Comparison of ENCODE assay signal across 26 cellular contexts in the genomic region with DNA sequence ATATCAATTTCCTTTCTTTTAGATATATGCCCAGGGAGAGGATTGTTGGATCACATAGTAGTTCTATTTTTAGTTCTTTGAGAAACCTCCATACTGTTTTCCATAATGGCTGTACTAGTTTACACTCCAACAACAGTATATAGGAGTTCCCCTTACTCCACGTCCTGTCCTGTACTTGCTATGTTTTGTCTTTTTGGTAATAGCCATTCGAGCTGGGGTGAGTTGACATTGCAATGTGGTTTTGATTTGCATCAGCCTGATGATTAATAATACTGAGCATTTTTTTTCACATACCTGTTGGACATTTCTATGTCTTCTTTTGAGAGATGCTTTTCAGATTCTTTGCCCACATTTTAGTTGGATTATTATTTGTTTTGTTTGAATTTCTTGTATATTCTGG.
"Had no signal": no experiment of that assay in that cellular context is flagged by ENCODE, and none has a peak within 500 bp of the region (broad histone marks: within the 10 kb centered on the region; RNA-seq: fewer than 3 reads in every experiment).

No MANE protein-coding gene starts in this region.

- H3K4me1 ChIP-seq: esophagus squamous epithelium, lower lobe of right lung, parathyroid adenoma, right atrium auricular region, tibial nerve, upper lobe of left lung had no signal

- H3K27ac Mint-ChIP-seq: immature natural killer cell; memory B cell; natural killer cell; progenitor cell of endocrine pancreas; stimulated activated effector memory CD8-positive, alpha-beta T cell treated with anti-CD3 and anti-CD28 coated beads, Interleukin-12 subunit alpha, Interleukin-12 subunit beta, amount 100 ng/mL, for 72 hours; stimulated activated naive CD8-positive, alpha-beta T cell treated with anti-CD3 and anti-CD28 coated beads, Interleukin-15, Interleukin-2, amounts not matched to agents 100 ng/mL and 50 ng/mL, for 24 hours had no signal

- H2AFZ ChIP-seq: parathyroid adenoma had no signal

- H3K27ac ChIP-seq: esophagus squamous epithelium, lower lobe of right lung, parathyroid adenoma, right atrium auricular region, thoracic aorta, tibial nerve, upper lobe of left lung had no signal

- H3K27me3 ChIP-seq: dorsolateral prefrontal cortex, esophagus squamous epithelium, right atrium auricular region, tibial nerve, upper lobe of left lung had no signal

- DNase-seq: dorsolateral prefrontal cortex; effector CD4-positive, alpha-beta T cell; esophagus squamous epithelium; hypothalamus; immature natural killer cell; islet precursor cell; left ventricle myocardium superior; lower lobe of right lung; natural killer cell; stimulated activated CD4-positive, alpha-beta T cell treated with anti-CD3 and anti-CD28 coated beads, Interleukin-2, amount 100 ng/mL, for 24 hours; stimulated activated CD4-positive, alpha-beta T cell treated with anti-CD3 and anti-CD28 coated beads, Interleukin-4, amount 100 ng/mL, for 24 hours; upper lobe of left lung had no signal

- ATAC-seq: left ventricle myocardium superior; lower lobe of right lung; natural killer cell; sciatic nerve; stimulated activated effector memory CD8-positive, alpha-beta T cell treated with anti-CD3 and anti-CD28 coated beads, Interleukin-12 subunit alpha, Interleukin-12 subunit beta, amount 100 ng/mL, for 72 hours had no signal

- H3K4me1 Mint-ChIP-seq: immature natural killer cell; memory B cell; natural killer cell; neural crest cell; stimulated activated effector memory CD8-positive, alpha-beta T cell treated with anti-CD3 and anti-CD28 coated beads, Interleukin-12 subunit alpha, Interleukin-12 subunit beta, amount 100 ng/mL, for 72 hours had no signal

- H3K36me3 ChIP-seq: esophagus squamous epithelium, lower lobe of right lung, right atrium auricular region, thoracic aorta, tibial nerve, upper lobe of left lung had no signal

- H3K4me2 ChIP-seq: smooth muscle cell had no signal

- H3K9ac ChIP-seq: parathyroid adenoma had no signal

- H3K36me3 Mint-ChIP-seq: immature natural killer cell; memory B cell; natural killer cell; stimulated activated effector memory CD8-positive, alpha-beta T cell treated with anti-CD3 and anti-CD28 coated beads, Interleukin-12 subunit alpha, Interleukin-12 subunit beta, amount 100 ng/mL, for 72 hours had no signal

- H3K79me2 ChIP-seq: parathyroid adenoma had no signal

- H3K4me3 Mint-ChIP-seq: immature natural killer cell; memory B cell; natural killer cell; neural crest cell; stimulated activated effector memory CD8-positive, alpha-beta T cell treated with anti-CD3 and anti-CD28 coated beads, Interleukin-12 subunit alpha, Interleukin-12 subunit beta, amount 100 ng/mL, for 72 hours; stimulated activated naive CD8-positive, alpha-beta T cell treated with anti-CD3 and anti-CD28 coated beads, Interleukin-15, Interleukin-2, amounts not matched to agents 100 ng/mL and 50 ng/mL, for 24 hours had no signal

- FAIRE-seq: colon, frontal cortex, urothelium cell line had no signal

- H3K9me3 ChIP-seq: esophagus squamous epithelium, lower lobe of right lung, right atrium auricular region, thoracic aorta, tibial nerve, upper lobe of left lung had no signal

- H3K9me3 Mint-ChIP-seq: immature natural killer cell; memory B cell; natural killer cell; neural crest cell; stimulated activated effector memory CD8-positive, alpha-beta T cell treated with anti-CD3 and anti-CD28 coated beads, Interleukin-12 subunit alpha, Interleukin-12 subunit beta, amount 100 ng/mL, for 72 hours; stimulated activated naive CD8-positive, alpha-beta T cell treated with anti-CD3 and anti-CD28 coated beads, Interleukin-15, Interleukin-2, amounts not matched to agents 100 ng/mL and 50 ng/mL, for 24 hours had no signal

- H3K4me3 ChIP-seq: dorsolateral prefrontal cortex, esophagus squamous epithelium, lower lobe of right lung, right atrium auricular region, smooth muscle cell, thoracic aorta, tibial nerve, upper lobe of left lung had no signal
